ENCODE assay signal across 17 cellular contexts in genomic region chr17:50882851-50883250, GRCh38. TPM values are rescaled to one million over a fixed set of nuclear protein-coding genes. Genes with fewer than 3 reads are reported as not detected.
A peak's percentile ranks its signal among the peaks of the same experiment; 100 is the strongest.
DNase-seq lines count a peak whose midpoint lies in the region; ATAC-seq, FAIRE-seq and TF ChIP-seq lines count a peak whose summit lies in the region.
"Had no signal": no experiment of that assay in that cellular context is flagged by ENCODE, and none has a peak within 500 bp of the region (broad histone marks: within the 10 kb centered on the region; RNA-seq: fewer than 3 reads in every experiment).

No MANE protein-coding gene starts in this region.

- ATAC-seq in HCT116, result peak; percentile 85
- ATAC-seq in naive thymus-derived CD8-positive, alpha-beta T cell, result no peak
- ATAC-seq: GM23338, K562 had no signal

- H3K36me3 Mint-ChIP-seq in naive thymus-derived CD8-positive, alpha-beta T cell, result no peaks in the 10 kb centered on the region
- H3K36me3 Mint-ChIP-seq: CD8-positive, alpha-beta memory T cell had no signal

- H3K27me3 ChIP-seq in HCT116 (ENCODE audit: insufficient read depth, low read length), result no peaks in the 10 kb centered on the region
- H3K27me3 ChIP-seq in colonic mucosa, result no peaks in the 10 kb centered on the region

- no peak for TF ChIP-seq RAD21 in HCT116 (IDR thresholded peaks at IDR 0.05; ENCODE audit: low read depth)

- DNase-seq in HCT116 (ENCODE audit: low read depth, low spot score) (peak; percentile 26), astrocyte of the spinal cord (ENCODE audit: low read depth, low spot score) (peak; percentile 57), hepatic stellate cell (ENCODE audit: low spot score) (peak; percentile 74), urothelium cell line (ENCODE audit: low spot score) (peak; percentile 41), colonic mucosa (no peak), NCI-H187 (lab: John Stamatoyannopoulos, UW) (no peak)
- DNase-seq in naive thymus-derived CD8-positive, alpha-beta T cell, result no peak
- DNase-seq: activated naive CD4-positive, alpha-beta T cell; CD8-positive, alpha-beta memory T cell; central memory CD4-positive, alpha-beta T cell; NCI-H1436 treated with DMSO at 0.1 percent for 48 hours; NCI-H446 treated with DMSO at 0.1 percent for 48 hours; stimulated activated CD4-positive, alpha-beta T cell treated with anti-CD3 and anti-CD28 coated beads, Interleukin-1b, Interleukin-23, amount 100 ng/mL, for 48 hours had no signal

- TF ChIP-seq POLR2A in HCT116 (IDR thresholded peaks at IDR 0.05; ENCODE audit: borderline replicate concordance, extremely low read depth, insufficient read depth, insufficient read length), result no peak

- BruUV-seq in HCT116 (replicated peaks; lab: Mats Ljungman, UMichigan), result no TSS peak

- no peak overlapping the region for H3K4me3 Mint-ChIP-seq in naive thymus-derived CD8-positive, alpha-beta T cell
- H3K4me3 Mint-ChIP-seq: CD8-positive, alpha-beta memory T cell; GM23338; nephron had no signal

- peaks cover 0 to 13% of the 10 kb centered on the region in 2 experiments; a peak in 1 of 4 replicates for H3K9me3 ChIP-seq in HCT116 (ENCODE audit: control insufficient read depth in 1 of 2, insufficient read depth in 1 of 2, low read depth in 1 of 2, low read length in 2 of 2)
- H3K9me3 ChIP-seq in colonic mucosa, result no peaks in the 10 kb centered on the region

- H3K27ac ChIP-seq in HCT116 (ENCODE audit: low read depth, low read length) (no peak overlapping the region), colonic mucosa (no peak overlapping the region)

- no peaks in the 10 kb centered on the region for H3K79me2 ChIP-seq in HCT116 (ENCODE audit: insufficient read depth, low read length)

- H3K4me2 ChIP-seq in HCT116 (ENCODE audit: low read length), result peak overlapping the region; percentile 42
- H3K4me2 ChIP-seq: GM23338 had no signal

- H3K27ac Mint-ChIP-seq in naive thymus-derived CD8-positive, alpha-beta T cell, result peak overlapping the region in 1 of 10 donors; percentile 40
- H3K27ac Mint-ChIP-seq: CD8-positive, alpha-beta memory T cell; GM23338; nephron had no signal

- no peak overlapping the region for H3K9ac ChIP-seq in HCT116 (ENCODE audit: low read length)
- no peak overlapping the region for H3K9ac ChIP-seq in colonic mucosa (ENCODE audit: low read depth in 2 of 2, low read length in 2 of 2)

- no peaks in the 10 kb centered on the region for H4K20me1 ChIP-seq in HCT116 (ENCODE audit: insufficient read depth)

- CTCF ChIA-PET in HCT116 (lab: Charles Lee), result no interaction called here

- no peak for FAIRE-seq in urothelium cell line (lab: Jason Lieb, UNC)
- FAIRE-seq: GM19239, K562 had no signal

- no peak overlapping the region for H3K4me3 ChIP-seq in HCT116 (replicated peaks in 1 of 2; ENCODE audit: low read depth in 1 of 2, low read length in 2 of 2)
- H3K4me3 ChIP-seq in astrocyte of the spinal cord (ENCODE audit: low read depth, low read length), result no peak overlapping the region
- H3K4me3 ChIP-seq in colonic mucosa, result no peak overlapping the region
- H3K4me3 ChIP-seq: GM23338, K562 had no signal

- H3K36me3 ChIP-seq in HCT116 (ENCODE audit: control insufficient read depth in 1 of 2, insufficient read depth in 2 of 2, low read length in 2 of 2), result no peaks in the 10 kb centered on the region
- no peaks in the 10 kb centered on the region for H3K36me3 ChIP-seq in colonic mucosa

- TF ChIP-seq CTCF in HCT116 (IDR thresholded peaks at IDR 0.05 in 2 of 3, conservative IDR thresholded peaks at IDR 0.05 in 1 of 3; ENCODE audit: borderline replicate concordance in 1 of 3, insufficient read depth in 1 of 3, low read depth in 2 of 3, low read length in 2 of 3), result no peak
- TF ChIP-seq CTCF in astrocyte of the spinal cord (IDR thresholded peaks at IDR 0.05; ENCODE audit: low read depth, low read length), result no peak
- TF ChIP-seq CTCF in colonic mucosa (IDR thresholded peaks at IDR 0.05), result no peak

- peak overlapping the region; percentile 75 for H2AFZ ChIP-seq in HCT116 (ENCODE audit: low read depth, low read length, poor library complexity, severe bottlenecking)
- H2AFZ ChIP-seq: GM23338 had no signal

- intact Hi-C loops in HCT116 (cut with micrococcal nuclease), result no loop called here
- intact Hi-C loops in colonic mucosa (cut with DNase I), result no loop called here

- POLR2A ChIA-PET in HCT116 (lab: Charles Lee), result interaction anchor here (11.1 kb wide), 1 partner anchor 17 kb away, joined by 89 read pairs; the partner anchor contains the start of gene TOB1
- POLR2A ChIA-PET in naive thymus-derived CD8-positive, alpha-beta T cell (lab: Charles Lee), result interaction anchor here (1.2 to 9.8 kb wide), 3 partner anchors 14 to 27 kb away, joined by 5 to 74 read pairs (median 7); partner anchors contain the start of gene TOB1

- in situ Hi-C loops in astrocyte of the spinal cord (cut with HindIII; ENCODE audit: low sequenced_read_pairs), result no loop called here

- RAD21 ChIA-PET in HCT116 (lab: Charles Lee; ENCODE audit: low non-redundant PET in 1 of 2, low total read pairs in 2 of 2, uncharacterized antibody in 2 of 2, unreplicated experiment in 2 of 2), result no interaction called here

- H3K4me1 ChIP-seq in HCT116 (ENCODE audit: control insufficient read depth in 1 of 2, insufficient read depth in 2 of 2, low read length in 2 of 2) (peaks cover 8 to 22% of the 10 kb centered on the region in 2 experiments; a peak in 3 of 4 replicates), colonic mucosa (peaks cover 6% of the 10 kb centered on the region)

- H3K9me3 Mint-ChIP-seq in naive thymus-derived CD8-positive, alpha-beta T cell, result no peaks in the 10 kb centered on the region

- peaks cover 19 to 44% (median 32%) of the 10 kb centered on the region in 4 donors for H3K4me1 Mint-ChIP-seq in naive thymus-derived CD8-positive, alpha-beta T cell
- H3K4me1 Mint-ChIP-seq: nephron had no signal

- H3K27me3 Mint-ChIP-seq in naive thymus-derived CD8-positive, alpha-beta T cell, result no peaks in the 10 kb centered on the region
- H3K27me3 Mint-ChIP-seq: CD8-positive, alpha-beta memory T cell had no signal

- no peaks in the 10 kb centered on the region for H3K9me2 ChIP-seq in HCT116 (ENCODE audit: insufficient read depth)

TF ChIP-seq in HCT116, 20 proteins besides CTCF, POLR2A, EP300 and RAD21:
- no peak for TF ChIP-seq ELF1 (IDR thresholded peaks at IDR 0.05; ENCODE audit: borderline replicate concordance, low read depth)
- no peak for TF ChIP-seq SIN3A (IDR thresholded peaks at IDR 0.05; ENCODE audit: low read depth)
- TF ChIP-seq FOSL1 (IDR thresholded peaks at IDR 0.05; ENCODE audit: low read depth), result peak; percentile 30; the same call in 1 of the 2 replicates
- no peak for TF ChIP-seq POLR2AphosphoS5 (IDR thresholded peaks at IDR 0.05; ENCODE audit: low read depth, low read length)
- TF ChIP-seq JUND (IDR thresholded peaks at IDR 0.05), result peak; percentile 13; the same call in 1 of the 2 replicates

RNA-seq across cellular contexts. Expression of gene TOB1, which starts 16.7 kb away (rescaled TPM):
- total RNA-seq in HCT116 (2021; ENCODE audit: unreplicated experiment) (86.0 TPM), colonic mucosa (100 to 1,000 TPM; 116 to 169 TPM)
- polyA plus RNA-seq in HCT116 (2012), result 57.2 and 74.9 TPM in 2 replicates
- 100 to 1,000 TPM in 1 of 2 experiments, 10 to 100 TPM in 1; 86.8 to 107 TPM for total RNA-seq in naive thymus-derived CD8-positive, alpha-beta T cell
- 100 to 1,000 TPM in 1 of 3 donors, 10 to 100 TPM in 2; 42.9 to 114 (median 65.1) TPM for polyA plus RNA-seq in naive thymus-derived CD8-positive, alpha-beta T cell

RNA-seq across cellular contexts. Expression of gene WFIKKN2, which starts 47.5 kb away (rescaled TPM):
- total RNA-seq in HCT116 (2021; ENCODE audit: unreplicated experiment), result 0.05 TPM
- not detected in 2 replicates for polyA plus RNA-seq in HCT116 (2012)
- under 1 TPM; 0.10 to 0.13 TPM for total RNA-seq in colonic mucosa
- total RNA-seq in naive thymus-derived CD8-positive, alpha-beta T cell, result not detected
- not detected for polyA plus RNA-seq in naive thymus-derived CD8-positive, alpha-beta T cell
- total RNA-seq: CD8-positive, alpha-beta memory T cell; GM23338 had no signal
- polyA plus RNA-seq: CD8-positive, alpha-beta memory T cell; GM23338; K562 had no signal

Comparison
In these comparisons a context has a peak if more than half of its experiments do, and no peak if none do; other contexts are left out.
1. DNase-seq: peak in HCT116 (single experiment), astrocyte of the spinal cord (single experiment), hepatic stellate cell (single experiment) and urothelium cell line (single experiment); none in colonic mucosa (single experiment), NCI-H187 (0 of 2) and naive thymus-derived CD8-positive, alpha-beta T cell (0 of 10).